23 cellular contexts compared by ENCODE assay signal in the genomic region with DNA sequence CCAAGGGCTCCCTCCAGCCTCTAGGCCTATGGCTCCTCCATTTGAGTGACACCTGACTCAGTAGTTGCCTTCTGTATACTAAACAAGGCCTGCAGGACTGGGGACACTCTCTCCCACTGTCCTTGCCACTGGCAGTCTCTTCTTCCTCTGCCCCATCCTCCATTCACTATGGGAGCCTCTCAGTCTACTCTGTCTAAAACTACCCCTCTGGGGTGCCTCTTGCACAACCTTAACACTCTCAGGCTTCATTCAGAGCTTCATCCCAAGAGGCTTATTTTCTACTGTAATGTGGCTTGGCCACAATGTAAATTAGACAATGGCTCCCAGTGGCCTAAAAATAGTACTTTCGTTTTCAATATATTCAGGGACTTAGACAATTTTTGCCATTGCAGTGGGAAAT.
DNase-seq lines count a peak whose midpoint lies in the region; ATAC-seq and TF ChIP-seq lines count a peak whose summit lies in the region.
"Had no signal": no experiment of that assay in that cellular context is flagged by ENCODE, and none has a peak within 500 bp of the region (broad histone marks: within the 10 kb centered on the region; RNA-seq: fewer than 3 reads in every experiment).

No MANE protein-coding gene starts in this region.

- TF ChIP-seq POLR2A in NB4 (IDR thresholded peaks at IDR 0.05; ENCODE audit: extremely low read depth, insufficient read length) = no peak

- no peak for TF ChIP-seq CTCF in CD4-positive, alpha-beta T cell (IDR thresholded peaks at IDR 0.05)
- TF ChIP-seq CTCF in NB4 (IDR thresholded peaks at IDR 0.05; ENCODE audit: low read depth, low read length) (no peak), glutamatergic neuron (IDR thresholded peaks at IDR 0.05; ENCODE audit: partially characterized antibody, unreplicated experiment) (no peak)

- H3K36me3 Mint-ChIP-seq in T-helper 1 cell treated with Interleukin-12 subunit alpha and Interleukin-12 subunit beta and Interleukin-4 antibody, amounts not matched to agents 30 μg/mL and 1 μg/mL, for 36 hours (ENCODE audit: low read depth) = peaks cover 45% of the 10 kb centered on the region
- H3K36me3 Mint-ChIP-seq in CD4-positive, alpha-beta T cell (ENCODE audit: low read depth) = peaks cover 4% of the 10 kb centered on the region
- peaks cover 50% of the 10 kb centered on the region for H3K36me3 Mint-ChIP-seq in activated naive CD8-positive, alpha-beta T cell treated with anti-CD3 and anti-CD28 coated beads, Interleukin-2, amount 10 ng/mL, durations not matched to agents 7 days and 5 days
- no peaks in the 10 kb centered on the region for H3K36me3 Mint-ChIP-seq in glutamatergic neuron (ENCODE audit: unreplicated experiment)
- H3K36me3 Mint-ChIP-seq: natural killer cell treated with Interleukin-12 subunit alpha and Interleukin-12 subunit beta and Interleukin-15 and Interleukin-18, amount 100 ng/mL, for 72 hours had no signal

- intact Hi-C loops in CD4-positive, alpha-beta T cell (cut with DNase I, micrococcal nuclease) = no loop called here

- POLR2A ChIA-PET in CD4-positive, alpha-beta T cell (lab: Charles Lee) = no interaction called here
- POLR2A ChIA-PET in activated naive CD8-positive, alpha-beta T cell treated with anti-CD3 and anti-CD28 coated beads, Interleukin-2, amount 10 ng/mL, durations not matched to agents 7 days and 5 days (lab: Charles Lee) = no interaction called here

- H3K4me1 Mint-ChIP-seq in T-helper 1 cell treated with Interleukin-12 subunit alpha and Interleukin-12 subunit beta and Interleukin-4 antibody, amounts not matched to agents 30 μg/mL and 1 μg/mL, for 36 hours (ENCODE audit: low read depth) = peaks cover 26% of the 10 kb centered on the region
- peaks cover 37% of the 10 kb centered on the region for H3K4me1 Mint-ChIP-seq in CD4-positive, alpha-beta T cell (ENCODE audit: low read depth)
- H3K4me1 Mint-ChIP-seq in activated naive CD8-positive, alpha-beta T cell treated with anti-CD3 and anti-CD28 coated beads, Interleukin-2, amount 10 ng/mL, durations not matched to agents 7 days and 5 days = peaks cover 28% of the 10 kb centered on the region
- H3K4me1 Mint-ChIP-seq in glutamatergic neuron (ENCODE audit: low read depth, unreplicated experiment) = no peaks in the 10 kb centered on the region
- H3K4me1 Mint-ChIP-seq: H9 had no signal

- H3K4me3 Mint-ChIP-seq in T-helper 1 cell treated with Interleukin-12 subunit alpha and Interleukin-12 subunit beta and Interleukin-4 antibody, amounts not matched to agents 30 μg/mL and 1 μg/mL, for 36 hours = peak overlapping the region; percentile 62
- no peak overlapping the region for H3K4me3 Mint-ChIP-seq in CD4-positive, alpha-beta T cell
- H3K4me3 Mint-ChIP-seq in activated naive CD8-positive, alpha-beta T cell treated with anti-CD3 and anti-CD28 coated beads, Interleukin-2, amount 10 ng/mL, durations not matched to agents 7 days and 5 days = peak overlapping the region; percentile 50
- no peak overlapping the region for H3K4me3 Mint-ChIP-seq in glutamatergic neuron (ENCODE audit: unreplicated experiment)
- H3K4me3 Mint-ChIP-seq: H9; natural killer cell treated with Interleukin-12 subunit alpha and Interleukin-12 subunit beta and Interleukin-15 and Interleukin-18, amount 100 ng/mL, for 72 hours had no signal

- H3K27ac ChIP-seq in CD4-positive, alpha-beta T cell (ENCODE audit: low read depth, low read length) = no peak overlapping the region
- H3K27ac ChIP-seq: 22Rv1, ascending aorta, gastrocnemius medialis, parathyroid adenoma, SK-N-MC, upper lobe of right lung had no signal

- peaks cover 66% of the 10 kb centered on the region for H3K9me3 ChIP-seq in CD4-positive, alpha-beta T cell (ENCODE audit: control insufficient read depth, low read length)
- H3K9me3 ChIP-seq in MG63 = no peaks in the 10 kb centered on the region
- H3K9me3 ChIP-seq: ascending aorta, gastrocnemius medialis, upper lobe of right lung had no signal

- no peak for ATAC-seq in CD4-positive, alpha-beta T cell (ENCODE audit: poor library complexity)
- ATAC-seq in activated naive CD8-positive, alpha-beta T cell treated with anti-CD3 and anti-CD28 coated beads, Interleukin-2, amount 10 ng/mL, durations not matched to agents 7 days and 5 days (ENCODE audit: low read depth) = no peak
- ATAC-seq in GM19467 (IDR thresholded peaks at IDR 0.05; ENCODE audit: unreplicated experiment) = no peak
- ATAC-seq: esophagus mucosa; gastrocnemius medialis; natural killer cell treated with Interleukin-12 subunit alpha and Interleukin-12 subunit beta and Interleukin-15 and Interleukin-18, amount 100 ng/mL, for 72 hours; upper lobe of right lung had no signal

- no peak for DNase-seq in T-helper 1 cell
- no peak for DNase-seq in CD4-positive, alpha-beta T cell
- peak; percentile 3 for DNase-seq in NB4 (ENCODE audit: low read depth)
- no peak for DNase-seq in activated naive CD8-positive, alpha-beta T cell treated with anti-CD3 and anti-CD28 coated beads, Interleukin-2, amount 10 ng/mL, durations not matched to agents 7 days and 5 days
- DNase-seq in glutamatergic neuron = no peak
- DNase-seq in MG63 = no peak
- DNase-seq: activated CD4-positive, alpha-beta T cell treated with anti-CD3 and anti-CD28 coated beads, Interleukin-2, amount 50 U/mL, for 1 hour; effector CD4-positive, alpha-beta T cell; gastrocnemius medialis; H9; mammary epithelial cell; NCI-H1694 treated with DMSO at 0.1 percent for 48 hours; NCI-H2227 treated with DMSO at 0.1 percent for 48 hours; stimulated activated CD4-positive, alpha-beta T cell treated with anti-CD3 and anti-CD28 coated beads, Interleukin-2, amount 100 ng/mL, for 24 hours; upper lobe of right lung had no signal

- H3K27me3 Mint-ChIP-seq in T-helper 1 cell treated with Interleukin-12 subunit alpha and Interleukin-12 subunit beta and Interleukin-4 antibody, amounts not matched to agents 30 μg/mL and 1 μg/mL, for 36 hours (ENCODE audit: low read depth) = no peaks in the 10 kb centered on the region
- no peaks in the 10 kb centered on the region for H3K27me3 Mint-ChIP-seq in CD4-positive, alpha-beta T cell
- no peaks in the 10 kb centered on the region for H3K27me3 Mint-ChIP-seq in activated naive CD8-positive, alpha-beta T cell treated with anti-CD3 and anti-CD28 coated beads, Interleukin-2, amount 10 ng/mL, durations not matched to agents 7 days and 5 days
- peaks cover 1% of the 10 kb centered on the region for H3K27me3 Mint-ChIP-seq in glutamatergic neuron (ENCODE audit: unreplicated experiment)

- H3K27ac Mint-ChIP-seq in T-helper 1 cell treated with Interleukin-12 subunit alpha and Interleukin-12 subunit beta and Interleukin-4 antibody, amounts not matched to agents 30 μg/mL and 1 μg/mL, for 36 hours = peak overlapping the region; percentile 91
- H3K27ac Mint-ChIP-seq in CD4-positive, alpha-beta T cell = peak overlapping the region; percentile 81
- peak overlapping the region; percentile 98 for H3K27ac Mint-ChIP-seq in activated naive CD8-positive, alpha-beta T cell treated with anti-CD3 and anti-CD28 coated beads, Interleukin-2, amount 10 ng/mL, durations not matched to agents 7 days and 5 days
- H3K27ac Mint-ChIP-seq in glutamatergic neuron (ENCODE audit: unreplicated experiment) = no peak overlapping the region
- H3K27ac Mint-ChIP-seq: H9; natural killer cell treated with Interleukin-12 subunit alpha and Interleukin-12 subunit beta and Interleukin-15 and Interleukin-18, amount 100 ng/mL, for 72 hours had no signal

- CTCF ChIA-PET in CD4-positive, alpha-beta T cell (lab: Charles Lee) = no interaction called here

- H3K4me3 ChIP-seq in NB4 (ENCODE audit: low read depth, low read length) (no peak overlapping the region), MG63 (no peak overlapping the region)
- H3K4me3 ChIP-seq: ascending aorta, gastrocnemius medialis, SK-N-MC, upper lobe of right lung had no signal

- no peaks in the 10 kb centered on the region for H3K36me3 ChIP-seq in MG63
- H3K36me3 ChIP-seq: ascending aorta, gastrocnemius medialis, upper lobe of right lung had no signal

- peaks cover 56% of the 10 kb centered on the region for H3K9me3 Mint-ChIP-seq in T-helper 1 cell treated with Interleukin-12 subunit alpha and Interleukin-12 subunit beta and Interleukin-4 antibody, amounts not matched to agents 30 μg/mL and 1 μg/mL, for 36 hours
- H3K9me3 Mint-ChIP-seq in CD4-positive, alpha-beta T cell = peaks cover 6% of the 10 kb centered on the region
- peaks cover 20% of the 10 kb centered on the region for H3K9me3 Mint-ChIP-seq in activated naive CD8-positive, alpha-beta T cell treated with anti-CD3 and anti-CD28 coated beads, Interleukin-2, amount 10 ng/mL, durations not matched to agents 7 days and 5 days
- H3K9me3 Mint-ChIP-seq in glutamatergic neuron (ENCODE audit: unreplicated experiment) = no peaks in the 10 kb centered on the region

- no peaks in the 10 kb centered on the region for H3K27me3 ChIP-seq in CD4-positive, alpha-beta T cell (ENCODE audit: control insufficient read depth, insufficient read depth, low read length)
- H3K27me3 ChIP-seq in MG63 = no peaks in the 10 kb centered on the region
- H3K27me3 ChIP-seq: ascending aorta, gastrocnemius medialis, upper lobe of right lung had no signal

Comparison
In these comparisons a context has a peak if more than half of its experiments do, and no peak if none do; other contexts are left out.
1. H3K4me3 Mint-ChIP-seq: peak in T-helper 1 cell treated with Interleukin-12 subunit alpha and Interleukin-12 subunit beta and Interleukin-4 antibody, amounts not matched to agents 30 μg/mL and 1 μg/mL, for 36 hours (single experiment) and activated naive CD8-positive, alpha-beta T cell treated with anti-CD3 and anti-CD28 coated beads, Interleukin-2, amount 10 ng/mL, durations not matched to agents 7 days and 5 days (single experiment); none in CD4-positive, alpha-beta T cell (single experiment) and glutamatergic neuron (single experiment).